Comparison of ENCODE assay signal across 8 cellular contexts in the genomic region with DNA sequence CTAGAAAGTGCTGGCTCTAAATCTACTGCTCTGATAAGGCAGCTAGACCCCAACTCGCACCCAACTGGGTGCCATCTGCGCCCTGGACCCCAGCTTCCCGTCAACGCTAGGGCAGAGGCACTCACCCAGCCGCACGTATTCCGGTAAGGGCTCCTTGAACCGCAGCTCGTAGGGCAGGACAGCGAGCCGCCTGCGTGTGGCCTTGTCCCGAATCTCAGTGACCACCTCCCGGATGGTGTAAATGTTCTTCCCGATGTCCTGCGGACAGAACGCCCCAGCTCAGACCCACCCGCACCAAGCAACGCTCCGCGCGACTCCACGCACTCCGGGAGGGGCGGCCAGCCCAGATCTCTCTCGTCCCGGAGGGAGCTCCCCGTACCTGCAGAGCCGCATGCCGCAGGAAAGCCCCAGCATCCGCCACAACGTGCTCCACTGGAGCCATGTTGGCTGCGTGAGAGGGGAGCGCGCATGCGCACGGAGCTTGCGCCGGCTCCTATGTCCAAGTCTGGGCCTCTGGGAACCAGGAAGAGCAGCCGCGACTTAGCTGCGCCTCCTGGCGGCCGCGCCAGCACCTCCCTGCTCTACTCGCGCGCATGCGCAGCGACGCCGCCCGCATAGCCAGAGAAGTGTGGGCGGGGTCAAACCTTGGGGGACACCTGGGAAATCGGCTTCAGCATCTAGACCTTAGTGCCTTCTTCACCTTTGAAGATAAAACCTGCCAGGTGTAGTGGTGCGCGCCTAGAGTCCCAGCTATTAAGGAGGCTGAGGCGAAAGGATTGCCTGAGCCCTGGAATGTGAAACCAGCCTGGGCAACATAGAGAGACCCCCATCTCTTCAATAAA. TPM values are rescaled to one million over a fixed set of nuclear protein-coding genes. Genes with fewer than 3 reads are reported as not detected.
DNase-seq lines count a peak whose midpoint lies in the region; ATAC-seq and TF ChIP-seq lines count a peak whose summit lies in the region.

Gene NOB1 (minus strand): TSS at position 458 of the 842 bp plus-strand sequence. CDS start 16 bp downstream, at position 442.

- H3K4me3 ChIP-seq in endocrine pancreas (ENCODE audit: control insufficient read depth, insufficient read depth, low read length): peak within 1 kb of the TSS; percentile 74

- H3K4me3 Mint-ChIP-seq in Calu3 (ENCODE audit: low read depth, unreplicated experiment): peak within 1 kb of the TSS; percentile 98
- peak within 1 kb of the TSS; percentile 100 for H3K4me3 Mint-ChIP-seq in activated CD8-positive, alpha-beta memory T cell treated with anti-CD3 and anti-CD28 coated beads, Interleukin-2, amount 10 ng/mL, durations not matched to agents 7 days and 5 days

- no TSS peak for BruUV-seq in Calu3 (replicated peaks; lab: Mats Ljungman, UMichigan)

- CTCF ChIA-PET in Calu3 (lab: Charles Lee): interaction anchor here (0.7 to 2.2 kb wide), 17 partner anchors 8 to 358 kb away, joined by 3 to 13 read pairs (median 5); partner anchors contain the start of genes NQO1 and WWP2
- CTCF ChIA-PET in activated CD8-positive, alpha-beta memory T cell treated with anti-CD3 and anti-CD28 coated beads, Interleukin-2, amount 10 ng/mL, durations not matched to agents 7 days and 5 days (lab: Charles Lee): interaction anchor here (0.6 to 5.6 kb wide), 28 partner anchors 8 to 413 kb away, joined by 3 to 84 read pairs (median 5); partner anchors contain the start of gene NQO1

- peak; percentile 97 for TF ChIP-seq CTCF in Calu3 (IDR thresholded peaks at IDR 0.05; ENCODE audit: unreplicated experiment)

- peak within 1 kb of the TSS; percentile 93 for H3K27ac Mint-ChIP-seq in Calu3 (ENCODE audit: unreplicated experiment)
- peak within 1 kb of the TSS; percentile 97 for H3K27ac Mint-ChIP-seq in activated CD8-positive, alpha-beta memory T cell treated with anti-CD3 and anti-CD28 coated beads, Interleukin-2, amount 10 ng/mL, durations not matched to agents 7 days and 5 days

- H3K36me3 Mint-ChIP-seq in Calu3 (ENCODE audit: insufficient read depth, unreplicated experiment): peaks cover 52% of the 10 kb centered on the region
- H3K36me3 Mint-ChIP-seq in activated CD8-positive, alpha-beta memory T cell treated with anti-CD3 and anti-CD28 coated beads, Interleukin-2, amount 10 ng/mL, durations not matched to agents 7 days and 5 days: peaks cover 25% of the 10 kb centered on the region

- H3K4me1 ChIP-seq in endocrine pancreas (ENCODE audit: control insufficient read depth, insufficient read depth, low read length): no peaks in the 10 kb centered on the region

- intact Hi-C loops in Calu3 (cut with micrococcal nuclease; ENCODE audit: unreplicated experiment): loop anchor here (1.0 to 5.0 kb wide), 3 partner anchors 28 to 357 kb away; partner anchors contain the start of gene NQO1

- no peaks in the 10 kb centered on the region for H3K9me3 ChIP-seq in endocrine pancreas (ENCODE audit: control insufficient read depth, low read length)

- peak; percentile 98 for DNase-seq in Calu3
- DNase-seq in HUDEP-2 (lab: John Stamatoyannopoulos, UW; ENCODE audit: unreplicated experiment in 76 of 76): peak in 75 of 76 experiments; percentile 17 to 96 (median 92)
- DNase-seq in NOMO-1 treated with dmso at 0.1 percent for 144 hours (lab: John Stamatoyannopoulos, UW; ENCODE audit: unreplicated experiment): peak; percentile 93
- DNase-seq in activated CD8-positive, alpha-beta memory T cell treated with anti-CD3 and anti-CD28 coated beads, Interleukin-2, amount 10 ng/mL, durations not matched to agents 7 days and 5 days: peak; percentile 98
- peak; percentile 99 for DNase-seq in mesenteric fat pad (ENCODE audit: low spot score)
- DNase-seq in stimulated activated CD8-positive, alpha-beta memory T cell treated with anti-CD3 and anti-CD28 coated beads, Interleukin-15, amount 100 ng/mL, for 24 hours (ENCODE audit: low read depth): peak; percentile 92

- no peaks in the 10 kb centered on the region for H3K36me3 ChIP-seq in endocrine pancreas (ENCODE audit: control insufficient read depth, insufficient read depth, low read length)

- H3K27me3 Mint-ChIP-seq in Calu3 (ENCODE audit: unreplicated experiment): peaks cover 13% of the 10 kb centered on the region
- no peaks in the 10 kb centered on the region for H3K27me3 Mint-ChIP-seq in activated CD8-positive, alpha-beta memory T cell treated with anti-CD3 and anti-CD28 coated beads, Interleukin-2, amount 10 ng/mL, durations not matched to agents 7 days and 5 days

- H3K27me3 ChIP-seq in endocrine pancreas (ENCODE audit: control insufficient read depth, insufficient read depth, low read length): no peaks in the 10 kb centered on the region

- H3K9me3 Mint-ChIP-seq in Calu3 (ENCODE audit: low read depth, unreplicated experiment): no peaks in the 10 kb centered on the region
- H3K9me3 Mint-ChIP-seq in activated CD8-positive, alpha-beta memory T cell treated with anti-CD3 and anti-CD28 coated beads, Interleukin-2, amount 10 ng/mL, durations not matched to agents 7 days and 5 days (ENCODE audit: low read depth): no peaks in the 10 kb centered on the region

- H3K4me1 Mint-ChIP-seq in Calu3 (ENCODE audit: low read depth, unreplicated experiment): peaks cover 16% of the 10 kb centered on the region
- H3K4me1 Mint-ChIP-seq in activated CD8-positive, alpha-beta memory T cell treated with anti-CD3 and anti-CD28 coated beads, Interleukin-2, amount 10 ng/mL, durations not matched to agents 7 days and 5 days: peaks cover 31% of the 10 kb centered on the region

- H3K9ac ChIP-seq in endocrine pancreas (ENCODE audit: control insufficient read depth, insufficient read depth, low read length): peak within 1 kb of the TSS; percentile 71

- peak; percentile 88 for ATAC-seq in GM21367 (IDR thresholded peaks at IDR 0.05; ENCODE audit: unreplicated experiment)
- ATAC-seq in activated CD8-positive, alpha-beta memory T cell treated with anti-CD3 and anti-CD28 coated beads, Interleukin-2, amount 10 ng/mL, durations not matched to agents 7 days and 5 days: peak; percentile 96

RNA-seq across cellular contexts. Expression of gene NOB1, which starts in this region (rescaled TPM):
- total RNA-seq in Calu3 (2022): 82.4 and 88.2 TPM in 2 replicates
- total RNA-seq in activated CD8-positive, alpha-beta memory T cell treated with anti-CD3 and anti-CD28 coated beads, Interleukin-2, amount 10 ng/mL, durations not matched to agents 7 days and 5 days: 10 to 100 TPM; 61.4 to 84.2 TPM
- total RNA-seq in mesenteric fat pad: 41.8 TPM

Comparison
In these comparisons a context has a peak if more than half of its experiments do, and no peak if none do; other contexts are left out.
1. Peak in every context shown above with its lines: DNase-seq, ATAC-seq and H3K4me3 ChIP-seq.